Comparison of ENCODE assay signal across 11 cellular contexts in genomic region chr9:5566054-5566618, GRCh38. TPM values are rescaled to one million over a fixed set of nuclear protein-coding genes. Genes with fewer than 3 reads are reported as not detected.
DNase-seq lines count a peak whose midpoint lies in the region; ATAC-seq, FAIRE-seq and TF ChIP-seq lines count a peak whose summit lies in the region.
"Had no signal": no experiment of that assay in that cellular context is flagged by ENCODE, and none has a peak within 500 bp of the region (broad histone marks: within the 10 kb centered on the region; RNA-seq: fewer than 3 reads in every experiment).

No MANE protein-coding gene starts in this region.

- no peaks in the 10 kb centered on the region for H3K79me1 ChIP-seq in H1 (ENCODE audit: low read depth, low read length)

- no peak overlapping the region for H2BK12ac ChIP-seq in H1 (ENCODE audit: low read depth, low read length)

- no peaks in the 10 kb centered on the region for H4K20me1 ChIP-seq in H1 (replicated peaks in 1 of 2; ENCODE audit: control insufficient read depth in 1 of 2, insufficient read depth in 2 of 2, low read length in 2 of 2)

- H3K23me2 ChIP-seq in H1 (ENCODE audit: low read depth, low read length) = no peaks in the 10 kb centered on the region

- FAIRE-seq in H1 (lab: Jason Lieb, UNC) = no peak

- no peak for TF ChIP-seq RAD21 in H1 (IDR thresholded peaks at IDR 0.05 in 1 of 2, conservative IDR thresholded peaks at IDR 0.05 in 1 of 2; ENCODE audit: low read depth in 2 of 2, low read length in 2 of 2)

- no peak overlapping the region for H4K91ac ChIP-seq in H1 (replicated peaks; ENCODE audit: insufficient read length, low read length)

- no peak overlapping the region for H4K5ac ChIP-seq in H1 (ENCODE audit: insufficient read length, low read depth, low read length)

- TF ChIP-seq CTCF in GM06990 (IDR thresholded peaks at IDR 0.05; ENCODE audit: insufficient read depth, low read length, poor library complexity, severe bottlenecking) (no peak), H1 (IDR thresholded peaks at IDR 0.05; ENCODE audit: control extremely low read depth in 1 of 3, insufficient read depth in 1 of 3, low read depth in 1 of 3, low read length in 3 of 3) (no peak), brain microvascular endothelial cell (IDR thresholded peaks at IDR 0.05; ENCODE audit: low read depth, low read length, missing control alignments) (no peak)

- CTCF ChIA-PET in H1 (lab: Charles Lee; ENCODE audit: partially characterized antibody) = interaction anchor here (1.1 kb wide), 1 partner anchor 9 kb away, joined by 3 read pairs; no protein-coding TSS in a partner anchor

- H3K56ac ChIP-seq in H1 (replicated peaks; ENCODE audit: insufficient read length, low read depth, low read length) = no peak overlapping the region

- no peak overlapping the region for H3K4me2 ChIP-seq in H1 (ENCODE audit: insufficient read depth in 1 of 2, low read depth in 2 of 2, low read length in 2 of 2)

- H3K36me3 ChIP-seq in GM06990 (ENCODE audit: control insufficient read depth, insufficient read depth, low read length) = no peaks in the 10 kb centered on the region
- no peaks in the 10 kb centered on the region for H3K36me3 ChIP-seq in H1 (ENCODE audit: control insufficient read depth in 2 of 4, insufficient read depth in 4 of 4, low read length in 3 of 4)
- peaks cover 2% of the 10 kb centered on the region for H3K36me3 ChIP-seq in brain microvascular endothelial cell (replicated peaks)

- H3K27me3 ChIP-seq in GM06990 (replicated peaks; ENCODE audit: control insufficient read depth, insufficient read depth, low read length) = no peaks in the 10 kb centered on the region
- no peaks in the 10 kb centered on the region; a peak in 2 of 7 replicates for H3K27me3 ChIP-seq in H1 (replicated peaks in 1 of 4; ENCODE audit: control insufficient read depth in 3 of 4, extremely low read depth in 1 of 4, insufficient read depth in 3 of 4, low read length in 3 of 4)
- no peaks in the 10 kb centered on the region for H3K27me3 ChIP-seq in brain microvascular endothelial cell (replicated peaks)

- H4K8ac ChIP-seq in H1 (ENCODE audit: extremely low read depth, insufficient read depth, low read length) = no peak overlapping the region

- H3K9me3 ChIP-seq in H1 (ENCODE audit: insufficient read depth in 2 of 2, low read depth in 1 of 2, low read length in 1 of 2) = 0 out of 4 replicates have a peak, but pooled peaks cover 0 to 2% of the 10 kb centered on the region in 2 experiments

- DNase-seq in GM06990 (ENCODE audit: extremely low read depth, insufficient read length) (peak; percentile 56), H1 (ENCODE audit: low read depth in 1 of 2, low spot score in 2 of 2) (no peak), brain microvascular endothelial cell (no peak), inferior parietal cortex (ENCODE audit: extremely low spot score) (no peak), UCSD-AML1 (lab: John Stamatoyannopoulos, UW; ENCODE audit: unreplicated experiment) (no peak)
- DNase-seq: activated T-cell treated with anti-CD3 and anti-CD28 coated beads, Interleukin-2, amount 50 U/mL, for 24 hours; central memory CD4-positive, alpha-beta T cell; NCI-H524 treated with DMSO at 0.1 percent for 48 hours had no signal

- ATAC-seq in GM19452 (IDR thresholded peaks at IDR 0.05; ENCODE audit: unreplicated experiment) (peak; percentile 68), HG03095 (IDR thresholded peaks at IDR 0.05; ENCODE audit: unreplicated experiment) (peak; percentile 72), HG03139 (IDR thresholded peaks at IDR 0.05; ENCODE audit: unreplicated experiment) (no peak)

- no peak overlapping the region for H3K27ac ChIP-seq in H1 (ENCODE audit: low read depth, low read length)
- H3K27ac ChIP-seq in brain microvascular endothelial cell = no peak overlapping the region

- in situ Hi-C loops in brain microvascular endothelial cell (cut with HindIII; ENCODE audit: low pct_ligation_motif_present, low sequenced_read_pairs) = no loop called here

- POLR2A ChIA-PET in H1 (lab: Charles Lee; ENCODE audit: partially characterized antibody) = interaction anchor here (1.6 kb wide), 1 partner anchor 9 kb away, joined by 3 read pairs; no protein-coding TSS in a partner anchor

- no peak for TF ChIP-seq EP300 in H1 (IDR thresholded peaks at IDR 0.05; ENCODE audit: borderline replicate concordance in 1 of 2, low read depth in 2 of 2, low read length in 2 of 2)

- H3K18ac ChIP-seq in H1 (ENCODE audit: extremely low read depth, low read length) = no peak overlapping the region

- 0 out of 2 replicates have a peak overlapping the region, but pooled peaks have one; percentile 15 for H2BK5ac ChIP-seq in H1 (ENCODE audit: low read depth, low read length)

- WGBS in H1 (ENCODE audit: extremely low coverage in 1 of 2, insufficient coverage in 1 of 2, insufficient read length in 1 of 2, insufficient replicate concordance in 2 of 2, low coverage in 1 of 2, low lambda C conversion rate in 2 of 2, missing lambda C conversion rate in 1 of 2), 2 experiments = 91% methylated on average over 6 of the region's 6 CpGs; no CpG with 5 or more reads in 1 of the 2 experiments

- no peaks in the 10 kb centered on the region for H3K79me2 ChIP-seq in H1 (ENCODE audit: control insufficient read depth in 1 of 2, insufficient read depth in 2 of 2, low read length in 2 of 2)

- no peak overlapping the region for H2BK20ac ChIP-seq in H1 (ENCODE audit: low read length)

- H3K4me1 ChIP-seq in H1 (replicated peaks in 1 of 4; ENCODE audit: control insufficient read depth in 3 of 4, insufficient read depth in 4 of 4, low read length in 3 of 4) = no peaks in the 10 kb centered on the region

- H2BK15ac ChIP-seq in H1 (ENCODE audit: low read length) = no peak overlapping the region

- H3K23ac ChIP-seq in H1 (ENCODE audit: insufficient read length) = no peak overlapping the region

- no peak overlapping the region for H3K4ac ChIP-seq in H1 (replicated peaks; ENCODE audit: insufficient read length, low read depth, low read length)

- no peak overlapping the region for H3K14ac ChIP-seq in H1 (ENCODE audit: insufficient read length)

- TF ChIP-seq POLR2A in H1 (IDR thresholded peaks at IDR 0.05; ENCODE audit: control extremely low read depth in 1 of 2, low read depth in 2 of 2, low read length in 2 of 2) = no peak

- H2AK5ac ChIP-seq in H1 (ENCODE audit: low read depth, low read length) = no peak overlapping the region

- no peak overlapping the region for H3K4me3 ChIP-seq in GM06990 (replicated peaks; ENCODE audit: low read depth, low read length)
- H3K4me3 ChIP-seq in H1 (ENCODE audit: extremely low read depth in 1 of 4, insufficient read depth in 2 of 4, low read depth in 3 of 4, low read length in 4 of 4) = no peak overlapping the region
- no peak overlapping the region for H3K4me3 ChIP-seq in brain microvascular endothelial cell (ENCODE audit: low read depth, low read length)

- H2BK120ac ChIP-seq in H1 (replicated peaks; ENCODE audit: low read depth, low read length) = no peak overlapping the region

- H3K9ac ChIP-seq in H1 (replicated peaks in 1 of 4; ENCODE audit: extremely low read depth in 1 of 4, low read depth in 3 of 4, low read length in 3 of 4) = no peak overlapping the region

- peak overlapping the region; percentile 76; the same call in 1 of the 2 replicates for H2AFZ ChIP-seq in H1 (ENCODE audit: low read length)

TF ChIP-seq in H1, 55 proteins besides CTCF, POLR2A, EP300 and RAD21:
- TF ChIP-seq CREB1 (IDR thresholded peaks at IDR 0.05) = no peak
- TF ChIP-seq TAF1 (IDR thresholded peaks at IDR 0.05; ENCODE audit: low read depth, low read length) = no peak
- TF ChIP-seq YY1 (IDR thresholded peaks at IDR 0.05; ENCODE audit: low read depth, low read length) = no peak
- no peak for TF ChIP-seq BCL11A (IDR thresholded peaks at IDR 0.05; ENCODE audit: low read depth in 2 of 2, low read length in 2 of 2)
- no peak for TF ChIP-seq KDM5A (IDR thresholded peaks at IDR 0.05; ENCODE audit: low read length)
- no peak for TF ChIP-seq GABPA (IDR thresholded peaks at IDR 0.05; ENCODE audit: borderline replicate concordance, insufficient read depth, low read length)
- TF ChIP-seq USF2 (IDR thresholded peaks at IDR 0.05; ENCODE audit: low read length) = no peak
- TF ChIP-seq TBP (IDR thresholded peaks at IDR 0.05; ENCODE audit: low read depth, low read length) = no peak
- TF ChIP-seq HDAC2 (IDR thresholded peaks at IDR 0.05; ENCODE audit: borderline replicate concordance in 1 of 2, low read depth in 2 of 2, low read length in 2 of 2) = no peak

RNA-seq across cellular contexts. Expression of gene PDCD1LG2, which starts 55.8 kb away (rescaled TPM):
- not detected in 2 replicates for total RNA-seq in H1 (2021; fragmentation: NEBNext Ultra II Directional; extraction: Animal tissue kit (Norgen Biotek cat#: 25700))
- polyA plus RNA-seq in H1 (2011; rRNA removed) = not detected in 2 replicates
- not detected for polyA plus RNA-seq in H1 (2011; cell fraction: cytosol; rRNA removed)
- not detected for polyA plus RNA-seq in H1 (2011; cell fraction: nucleus; rRNA removed)
- polyA plus RNA-seq in H1 (2012, experiment 1 of 2) = not detected in 4 replicates
- not detected for polyA plus RNA-seq in H1 (2012, experiment 2 of 2)
- not detected for polyA plus RNA-seq in H1 (2013, experiment 1 of 2)
- not detected for polyA plus RNA-seq in H1 (2013, experiment 2 of 2)
- polyA minus RNA-seq in H1 (2011; rRNA and poly(A)+ RNA removed) = not detected in 2 replicates
- not detected for polyA minus RNA-seq in H1 (2011; cell fraction: cytosol; rRNA and poly(A)+ RNA removed)
- polyA minus RNA-seq in H1 (2011; cell fraction: nucleus; rRNA and poly(A)+ RNA removed) = not detected
